ENCODE assay signal across 9 cellular contexts in genomic region chr22:47337161-47337621, GRCh38.
A peak's percentile ranks its signal among the peaks of the same experiment; 100 is the strongest.
DNase-seq lines count a peak whose midpoint lies in the region; ATAC-seq and TF ChIP-seq lines count a peak whose summit lies in the region.
"Had no signal": no experiment of that assay in that cellular context is flagged by ENCODE, and none has a peak within 500 bp of the region (broad histone marks: within the 10 kb centered on the region; RNA-seq: fewer than 3 reads in every experiment).

No MANE protein-coding gene starts in this region.

- no peaks in the 10 kb centered on the region for H4K20me1 ChIP-seq in fibroblast of lung (ENCODE audit: control insufficient read depth, extremely low read depth, insufficient read depth, low read length)

- H3K9me3 ChIP-seq in fibroblast of lung (ENCODE audit: control insufficient read depth, insufficient read depth, low read depth, low read length), result no peaks in the 10 kb centered on the region

- peak overlapping the region; percentile 64 for H2AFZ ChIP-seq in fibroblast of lung (ENCODE audit: low read length)

- H3K9me3 Mint-ChIP-seq in activated CD8-positive, alpha-beta memory T cell treated with anti-CD3 and anti-CD28 coated beads, Interleukin-2, amount 10 ng/mL, durations not matched to agents 7 days and 5 days (ENCODE audit: low read depth), result peaks cover 8% of the 10 kb centered on the region

- no peak for DNase-seq in activated CD8-positive, alpha-beta memory T cell treated with anti-CD3 and anti-CD28 coated beads, Interleukin-2, amount 10 ng/mL, durations not matched to agents 7 days and 5 days
- DNase-seq in activated CD8-positive, alpha-beta memory T cell treated with anti-CD3 and anti-CD28 coated beads, Interleukin-2, amount 50 U/mL, for 4 hours, result no peak
- DNase-seq in RWPE1 (ENCODE audit: low spot score) (peak; percentile 59), fibroblast of lung (ENCODE audit: low read depth in 2 of 2) (peak; percentile 92 to 94), stromal cell of bone marrow (ENCODE audit: low read depth) (peak; percentile 36), GF-D8 (lab: John Stamatoyannopoulos, UW) (no peak)
- DNase-seq: stimulated activated CD4-positive, alpha-beta T cell treated with anti-CD3 and anti-CD28 coated beads, Interleukin-12 subunit alpha, Interleukin-12 subunit beta, amount 100 ng/mL, for 4 hours had no signal

- no peak for TF ChIP-seq CTCF in RWPE1 (conservative IDR thresholded peaks at IDR 0.05; ENCODE audit: low read depth)
- no peak for TF ChIP-seq CTCF in fibroblast of lung (conservative IDR thresholded peaks at IDR 0.05 in 1 of 2, IDR thresholded peaks at IDR 0.05 in 1 of 2; ENCODE audit: low read depth in 1 of 2, low read length in 2 of 2)

- no peaks in the 10 kb centered on the region for H3K4me1 ChIP-seq in fibroblast of lung (ENCODE audit: control insufficient read depth, extremely low read depth, insufficient read depth, low read length)

- no peak overlapping the region for H3K4me3 Mint-ChIP-seq in activated CD8-positive, alpha-beta memory T cell treated with anti-CD3 and anti-CD28 coated beads, Interleukin-2, amount 10 ng/mL, durations not matched to agents 7 days and 5 days

- H3K27ac Mint-ChIP-seq in activated CD8-positive, alpha-beta memory T cell treated with anti-CD3 and anti-CD28 coated beads, Interleukin-2, amount 10 ng/mL, durations not matched to agents 7 days and 5 days, result peak overlapping the region; percentile 3

- no peaks in the 10 kb centered on the region for H3K27me3 ChIP-seq in fibroblast of lung (ENCODE audit: control insufficient read depth, insufficient read depth, low read length)

- peak overlapping the region; percentile 60 for H3K4me2 ChIP-seq in fibroblast of lung (ENCODE audit: extremely low read depth, insufficient read depth, low read length)

- H3K27ac ChIP-seq in RWPE1, result peak overlapping the region; percentile 86
- H3K27ac ChIP-seq in fibroblast of lung (ENCODE audit: insufficient read depth, low read length), result no peak overlapping the region

- ATAC-seq in activated CD8-positive, alpha-beta memory T cell treated with anti-CD3 and anti-CD28 coated beads, Interleukin-2, amount 10 ng/mL, durations not matched to agents 7 days and 5 days, result no peak
- ATAC-seq in HG03039 (IDR thresholded peaks at IDR 0.05; ENCODE audit: unreplicated experiment) (no peak), GM19023 (IDR thresholded peaks at IDR 0.05; ENCODE audit: unreplicated experiment) (no peak)

- H3K4me3 ChIP-seq in fibroblast of lung (replicated peaks in 1 of 4; ENCODE audit: control extremely low read depth in 1 of 4, insufficient read depth in 1 of 4, low read depth in 3 of 4, low read length in 4 of 4), result peak overlapping the region; percentile 7 to 40 (median 25)

- H3K4me1 Mint-ChIP-seq in activated CD8-positive, alpha-beta memory T cell treated with anti-CD3 and anti-CD28 coated beads, Interleukin-2, amount 10 ng/mL, durations not matched to agents 7 days and 5 days, result no peaks in the 10 kb centered on the region

- H3K36me3 ChIP-seq in fibroblast of lung (ENCODE audit: control insufficient read depth, insufficient read depth, low read length), result no peaks in the 10 kb centered on the region

- POLR2A ChIA-PET in RWPE1 (lab: Yijun Ruan, JAX; ENCODE audit: low non-redundant PET), result no interaction called here

- no peaks in the 10 kb centered on the region for H3K36me3 Mint-ChIP-seq in activated CD8-positive, alpha-beta memory T cell treated with anti-CD3 and anti-CD28 coated beads, Interleukin-2, amount 10 ng/mL, durations not matched to agents 7 days and 5 days

- CTCF ChIA-PET in activated CD8-positive, alpha-beta memory T cell treated with anti-CD3 and anti-CD28 coated beads, Interleukin-2, amount 10 ng/mL, durations not matched to agents 7 days and 5 days (lab: Charles Lee), result no interaction called here
- CTCF ChIA-PET in RWPE1 (lab: Yijun Ruan, JAX), result no interaction called here

- H3K9ac ChIP-seq in fibroblast of lung (ENCODE audit: insufficient read depth, low read length), result no peak overlapping the region

- H3K27me3 Mint-ChIP-seq in activated CD8-positive, alpha-beta memory T cell treated with anti-CD3 and anti-CD28 coated beads, Interleukin-2, amount 10 ng/mL, durations not matched to agents 7 days and 5 days, result no peaks in the 10 kb centered on the region

- H3K79me2 ChIP-seq in fibroblast of lung (ENCODE audit: control insufficient read depth, insufficient read depth, low read length), result no peaks in the 10 kb centered on the region

Comparison
In these comparisons a context has a peak if more than half of its experiments do, and no peak if none do; other contexts are left out.
1. DNase-seq: peak in RWPE1 (single experiment), fibroblast of lung (2 of 2) and stromal cell of bone marrow (single experiment); none in activated CD8-positive, alpha-beta memory T cell treated with anti-CD3 and anti-CD28 coated beads, Interleukin-2, amount 10 ng/mL, durations not matched to agents 7 days and 5 days (single experiment), activated CD8-positive, alpha-beta memory T cell treated with anti-CD3 and anti-CD28 coated beads, Interleukin-2, amount 50 U/mL, for 4 hours (single experiment) and GF-D8 (single experiment).